18 cellular contexts compared by ENCODE assay signal in genomic region chr11:80285076-80285790, GRCh38.
"Had no signal": no experiment of that assay in that cellular context is flagged by ENCODE, and none has a peak within 500 bp of the region (broad histone marks: within the 10 kb centered on the region; RNA-seq: fewer than 3 reads in every experiment).

No MANE protein-coding gene starts in this region.

- H3K36me3 ChIP-seq: gastroesophageal sphincter, pancreas, sigmoid colon, spleen, suprapubic skin, WERI-Rb-1 had no signal

- H3K4me1 ChIP-seq: pancreas, sigmoid colon, spleen had no signal

- DNase-seq: activated CD4-positive, alpha-beta memory T cell treated with anti-CD3 and anti-CD28 coated beads for 36 hours; activated CD8-positive, alpha-beta memory T cell treated with anti-CD3 and anti-CD28 coated beads, Interleukin-2, amount 10 ng/mL, durations not matched to agents 7 days and 5 days; activated naive CD4-positive, alpha-beta T cell treated with anti-CD3 and anti-CD28 coated beads, Interleukin-2, amount 10 ng/mL, durations not matched to agents 7 days and 5 days; activated T-cell treated with anti-CD3 and anti-CD28 coated beads, Interleukin-2, amount 50 U/mL, for 24 hours; cerebellar nuclear complex; dermis blood vessel endothelial cell; effector memory CD8-positive, alpha-beta T cell; islet precursor cell; mucosa of descending colon; naive thymus-derived CD4-positive, alpha-beta T cell; pancreas; sigmoid colon; spleen; trophoblast cell; WERI-Rb-1 had no signal

- ATAC-seq: activated CD8-positive, alpha-beta memory T cell treated with anti-CD3 and anti-CD28 coated beads, Interleukin-2, amount 10 ng/mL, durations not matched to agents 7 days and 5 days; effector memory CD8-positive, alpha-beta T cell; gastroesophageal sphincter; mucosa of descending colon; naive thymus-derived CD4-positive, alpha-beta T cell; pancreas had no signal

- H3K27ac ChIP-seq: gastroesophageal sphincter, pancreas, sigmoid colon, spleen, suprapubic skin, WERI-Rb-1 had no signal

- FAIRE-seq: pancreas had no signal

- H3K4me3 ChIP-seq: gastroesophageal sphincter, mucosa of descending colon, pancreas, sigmoid colon, spleen, suprapubic skin had no signal

- H3K4me3 Mint-ChIP-seq: activated CD4-positive, alpha-beta memory T cell treated with anti-CD3 and anti-CD28 coated beads for 36 hours; activated CD8-positive, alpha-beta memory T cell treated with anti-CD3 and anti-CD28 coated beads, Interleukin-2, amount 10 ng/mL, durations not matched to agents 7 days and 5 days; activated naive CD4-positive, alpha-beta T cell treated with anti-CD3 and anti-CD28 coated beads, Interleukin-2, amount 10 ng/mL, durations not matched to agents 7 days and 5 days; activated T-cell treated with anti-CD3 and anti-CD28 coated beads, Interleukin-2, amount 50 U/mL, for 24 hours; effector memory CD8-positive, alpha-beta T cell; naive thymus-derived CD4-positive, alpha-beta T cell; stimulated activated naive CD8-positive, alpha-beta T cell treated with anti-CD3 and anti-CD28 coated beads, Interleukin-15, Interleukin-2, amounts not matched to agents 100 ng/mL and 50 ng/mL, for 24 hours had no signal

- H3K36me3 Mint-ChIP-seq: activated CD4-positive, alpha-beta memory T cell treated with anti-CD3 and anti-CD28 coated beads for 36 hours; activated CD8-positive, alpha-beta memory T cell treated with anti-CD3 and anti-CD28 coated beads, Interleukin-2, amount 10 ng/mL, durations not matched to agents 7 days and 5 days; activated naive CD4-positive, alpha-beta T cell treated with anti-CD3 and anti-CD28 coated beads, Interleukin-2, amount 10 ng/mL, durations not matched to agents 7 days and 5 days; naive thymus-derived CD4-positive, alpha-beta T cell had no signal

- H3K9me3 ChIP-seq: gastroesophageal sphincter, mucosa of descending colon, pancreas, sigmoid colon, suprapubic skin had no signal

- H3K4me1 Mint-ChIP-seq: activated CD8-positive, alpha-beta memory T cell treated with anti-CD3 and anti-CD28 coated beads, Interleukin-2, amount 10 ng/mL, durations not matched to agents 7 days and 5 days; activated naive CD4-positive, alpha-beta T cell treated with anti-CD3 and anti-CD28 coated beads, Interleukin-2, amount 10 ng/mL, durations not matched to agents 7 days and 5 days; naive thymus-derived CD4-positive, alpha-beta T cell had no signal

- H3K27ac Mint-ChIP-seq: activated CD4-positive, alpha-beta memory T cell treated with anti-CD3 and anti-CD28 coated beads for 36 hours; activated CD8-positive, alpha-beta memory T cell treated with anti-CD3 and anti-CD28 coated beads, Interleukin-2, amount 10 ng/mL, durations not matched to agents 7 days and 5 days; activated naive CD4-positive, alpha-beta T cell treated with anti-CD3 and anti-CD28 coated beads, Interleukin-2, amount 10 ng/mL, durations not matched to agents 7 days and 5 days; activated T-cell treated with anti-CD3 and anti-CD28 coated beads, Interleukin-2, amount 50 U/mL, for 24 hours; effector memory CD8-positive, alpha-beta T cell; naive thymus-derived CD4-positive, alpha-beta T cell; stimulated activated naive CD8-positive, alpha-beta T cell treated with anti-CD3 and anti-CD28 coated beads, Interleukin-15, Interleukin-2, amounts not matched to agents 100 ng/mL and 50 ng/mL, for 24 hours had no signal

- H3K27me3 ChIP-seq: gastroesophageal sphincter, pancreas, sigmoid colon, spleen, suprapubic skin had no signal

- H3K27me3 Mint-ChIP-seq: activated CD4-positive, alpha-beta memory T cell treated with anti-CD3 and anti-CD28 coated beads for 36 hours; activated CD8-positive, alpha-beta memory T cell treated with anti-CD3 and anti-CD28 coated beads, Interleukin-2, amount 10 ng/mL, durations not matched to agents 7 days and 5 days; activated naive CD4-positive, alpha-beta T cell treated with anti-CD3 and anti-CD28 coated beads, Interleukin-2, amount 10 ng/mL, durations not matched to agents 7 days and 5 days; activated T-cell treated with anti-CD3 and anti-CD28 coated beads, Interleukin-2, amount 50 U/mL, for 24 hours; effector memory CD8-positive, alpha-beta T cell; naive thymus-derived CD4-positive, alpha-beta T cell; stimulated activated naive CD8-positive, alpha-beta T cell treated with anti-CD3 and anti-CD28 coated beads, Interleukin-15, Interleukin-2, amounts not matched to agents 100 ng/mL and 50 ng/mL, for 24 hours had no signal
